Comparison of ENCODE assay signal across 8 cellular contexts in the genomic region with DNA sequence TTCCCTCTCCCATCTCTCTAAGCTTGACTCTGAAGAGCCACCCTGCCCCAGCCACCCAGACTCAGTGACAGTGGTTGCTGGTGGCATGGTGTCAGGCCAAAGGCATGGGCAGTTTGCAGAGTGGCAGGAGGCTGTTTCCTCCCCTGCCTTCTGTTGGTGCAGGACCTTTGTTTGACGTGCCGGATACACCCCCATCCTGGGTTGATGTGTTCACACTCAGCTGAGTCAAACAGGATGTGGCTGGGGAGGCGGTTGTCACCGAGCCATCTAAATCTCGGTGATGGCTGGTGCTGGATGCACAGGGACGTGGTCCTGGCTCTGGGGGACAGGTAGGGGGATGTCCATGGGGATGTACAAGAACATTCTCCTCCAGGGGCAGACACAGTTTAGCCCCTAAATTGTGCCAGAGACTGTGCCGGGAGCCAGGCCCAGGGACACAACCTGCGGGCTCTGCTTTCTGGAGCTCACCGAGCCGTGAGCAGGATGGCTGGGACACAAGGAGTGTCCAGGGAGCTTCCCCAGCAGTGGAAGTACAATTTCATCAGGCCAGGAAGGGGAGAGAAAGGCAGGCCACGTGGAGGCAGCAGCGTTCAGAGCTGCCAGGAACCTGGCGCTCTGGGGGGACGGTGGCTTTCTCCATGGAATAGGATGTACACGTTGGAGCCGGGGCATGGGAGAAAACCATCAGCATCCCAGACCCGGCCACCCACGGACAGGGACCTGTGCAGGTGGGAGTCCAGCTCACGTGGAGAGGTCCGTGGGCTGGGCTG.
DNase-seq lines count a peak whose midpoint lies in the region; ATAC-seq, FAIRE-seq and TF ChIP-seq lines count a peak whose summit lies in the region.

No MANE protein-coding gene starts in this region.

- no TSS peak for BruUV-seq in Caco-2 (replicated peaks; lab: Mats Ljungman, UMichigan)

- peak; percentile 65 for ATAC-seq in GM19395 (IDR thresholded peaks at IDR 0.05; ENCODE audit: unreplicated experiment)

- FAIRE-seq in urothelium cell line (lab: Jason Lieb, UNC) = peak; percentile 94

- peaks cover 0 to 9% of the 10 kb centered on the region in 2 donors for H3K36me3 ChIP-seq in prostate gland
- peaks cover 2% of the 10 kb centered on the region; the same call in 1 of the 2 replicates for H3K36me3 ChIP-seq in Caco-2 (ENCODE audit: control insufficient read depth, insufficient read depth, low read length)

- H3K27ac ChIP-seq in prostate gland = peak overlapping the region; percentile 41 to 50

- H3K4me3 Mint-ChIP-seq in IgD-negative memory B cell (peak overlapping the region; percentile 89 to 98 (median 93)), endothelial cell (ENCODE audit: unreplicated experiment) (no peak overlapping the region), Caco-2 (ENCODE audit: unreplicated experiment) (no peak overlapping the region)
- H3K4me3 Mint-ChIP-seq in activated CD4-positive, alpha-beta memory T cell treated with anti-CD3 and anti-CD28 coated beads for 36 hours = peak overlapping the region; percentile 94

- H3K27me3 Mint-ChIP-seq in IgD-negative memory B cell (peaks cover 3% of the 10 kb centered on the region), endothelial cell (ENCODE audit: unreplicated experiment) (peaks cover 21% of the 10 kb centered on the region), Caco-2 (ENCODE audit: insufficient read depth, unreplicated experiment) (no peaks in the 10 kb centered on the region)
- no peaks in the 10 kb centered on the region for H3K27me3 Mint-ChIP-seq in activated CD4-positive, alpha-beta memory T cell treated with anti-CD3 and anti-CD28 coated beads for 36 hours

- H3K27me3 ChIP-seq in prostate gland (replicated peaks; ENCODE audit: insufficient read depth) (no peaks in the 10 kb centered on the region), Caco-2 (replicated peaks; ENCODE audit: control insufficient read depth, insufficient read depth, low read length) (no peaks in the 10 kb centered on the region)

- H3K36me3 Mint-ChIP-seq in IgD-negative memory B cell = peaks cover 7% of the 10 kb centered on the region
- peaks cover 26% of the 10 kb centered on the region for H3K36me3 Mint-ChIP-seq in activated CD4-positive, alpha-beta memory T cell treated with anti-CD3 and anti-CD28 coated beads for 36 hours
- peaks cover 23% of the 10 kb centered on the region for H3K36me3 Mint-ChIP-seq in endothelial cell (ENCODE audit: low read depth, unreplicated experiment)
- peaks cover 45% of the 10 kb centered on the region for H3K36me3 Mint-ChIP-seq in Caco-2 (ENCODE audit: insufficient read depth, unreplicated experiment)

- 59% methylated on average over 20 of the region's 20 CpGs for WGBS in prostate gland

- CTCF ChIA-PET in activated CD4-positive, alpha-beta memory T cell treated with anti-CD3 and anti-CD28 coated beads for 36 hours (lab: Charles Lee) = interaction anchor here (0.6 to 10.0 kb wide), 8 partner anchors 15 to 90 kb away, joined by 3 to 140 read pairs (median 4); no protein-coding TSS in a partner anchor
- CTCF ChIA-PET in Caco-2 (lab: Charles Lee) = no interaction called here

- no peaks in the 10 kb centered on the region for H3K9me3 ChIP-seq in prostate gland
- no peaks in the 10 kb centered on the region for H3K9me3 ChIP-seq in Caco-2

- H3K4me3 ChIP-seq in prostate gland (no peak overlapping the region), Caco-2 (ENCODE audit: low read depth, low read length) (no peak overlapping the region)

- H3K4me1 Mint-ChIP-seq in IgD-negative memory B cell = peaks cover 44 to 61% (median 51%) of the 10 kb centered on the region in 3 donors
- H3K4me1 Mint-ChIP-seq in activated CD4-positive, alpha-beta memory T cell treated with anti-CD3 and anti-CD28 coated beads for 36 hours (ENCODE audit: low read depth) = peaks cover 88% of the 10 kb centered on the region
- H3K4me1 Mint-ChIP-seq in endothelial cell (ENCODE audit: unreplicated experiment) = peaks cover 53% of the 10 kb centered on the region
- no peaks in the 10 kb centered on the region for H3K4me1 Mint-ChIP-seq in Caco-2 (ENCODE audit: low read depth, unreplicated experiment)

- peaks cover 10% of the 10 kb centered on the region for H3K4me1 ChIP-seq in prostate gland (replicated peaks)
- peaks cover 5% of the 10 kb centered on the region; the same call in 1 of the 2 replicates for H3K4me1 ChIP-seq in Caco-2

- no peak for TF ChIP-seq CTCF in endothelial cell (IDR thresholded peaks at IDR 0.05; ENCODE audit: unreplicated experiment)
- TF ChIP-seq CTCF in prostate gland (IDR thresholded peaks at IDR 0.05) = no peak
- no peak for TF ChIP-seq CTCF in Caco-2 (IDR thresholded peaks at IDR 0.05; ENCODE audit: insufficient read depth in 1 of 2, low read depth in 1 of 2, low read length in 1 of 2, severe bottlenecking in 1 of 2, unreplicated experiment in 1 of 2)

- POLR2A ChIA-PET in activated CD4-positive, alpha-beta memory T cell treated with anti-CD3 and anti-CD28 coated beads for 36 hours (lab: Charles Lee) = interaction anchor here (0.8 to 2.9 kb wide), 12 partner anchors 11 to 80 kb away, joined by 3 to 14 read pairs (median 6); no protein-coding TSS in a partner anchor
- POLR2A ChIA-PET in Caco-2 (lab: Charles Lee) = no interaction called here

- no peak for TF ChIP-seq POLR2A in prostate gland (IDR thresholded peaks at IDR 0.05)

- H3K27ac Mint-ChIP-seq in IgD-negative memory B cell (peak overlapping the region; percentile 89 to 96 (median 93)), endothelial cell (ENCODE audit: unreplicated experiment) (peak overlapping the region; percentile 77), Caco-2 (ENCODE audit: unreplicated experiment) (no peak overlapping the region)
- H3K27ac Mint-ChIP-seq in activated CD4-positive, alpha-beta memory T cell treated with anti-CD3 and anti-CD28 coated beads for 36 hours = peak overlapping the region; percentile 91

- H3K9me3 Mint-ChIP-seq in IgD-negative memory B cell (no peaks in the 10 kb centered on the region), endothelial cell (ENCODE audit: unreplicated experiment) (no peaks in the 10 kb centered on the region), Caco-2 (ENCODE audit: unreplicated experiment) (no peaks in the 10 kb centered on the region)
- no peaks in the 10 kb centered on the region for H3K9me3 Mint-ChIP-seq in activated CD4-positive, alpha-beta memory T cell treated with anti-CD3 and anti-CD28 coated beads for 36 hours

- intact Hi-C loops in activated CD4-positive, alpha-beta memory T cell treated with anti-CD3 and anti-CD28 coated beads for 36 hours (cut with micrococcal nuclease) = loop anchor here (2.0 kb wide), 4 partner anchors 14 to 72 kb away; no protein-coding TSS in a partner anchor
- intact Hi-C loops in prostate gland (cut with DNase I) (no loop called here), Caco-2 (cut with micrococcal nuclease; ENCODE audit: unreplicated experiment) (no loop called here)

- DNase-seq in A172 (ENCODE audit: low spot score) (peak; percentile 95), endothelial cell (ENCODE audit: low spot score) (no peak), prostate gland (ENCODE audit: low spot score) (no peak), urothelium cell line (ENCODE audit: low spot score) (peak; percentile 93), Caco-2 (no peak)
- DNase-seq in activated CD4-positive, alpha-beta memory T cell treated with anti-CD3 and anti-CD28 coated beads for 36 hours = peak; percentile 94

Comparison
In these comparisons a context has a peak if more than half of its experiments do, and no peak if none do; other contexts are left out.
1. DNase-seq: peak in A172 (single experiment), activated CD4-positive, alpha-beta memory T cell treated with anti-CD3 and anti-CD28 coated beads for 36 hours (single experiment) and urothelium cell line (single experiment); none in endothelial cell (single experiment), prostate gland (single experiment) and Caco-2 (0 of 2).
2. H3K4me3 Mint-ChIP-seq: peak in IgD-negative memory B cell (4 of 4) and activated CD4-positive, alpha-beta memory T cell treated with anti-CD3 and anti-CD28 coated beads for 36 hours (single experiment); none in endothelial cell (single experiment) and Caco-2 (single experiment).